21 cellular contexts compared by ENCODE assay signal in genomic region chr4:79338148-79338547, GRCh38. TPM values are rescaled to one million over a fixed set of nuclear protein-coding genes. Genes with fewer than 3 reads are reported as not detected.
DNase-seq lines count a peak whose midpoint lies in the region; ATAC-seq, FAIRE-seq and TF ChIP-seq lines count a peak whose summit lies in the region.
"Had no signal": no experiment of that assay in that cellular context is flagged by ENCODE, and none has a peak within 500 bp of the region (broad histone marks: within the 10 kb centered on the region; RNA-seq: fewer than 3 reads in every experiment).

No MANE protein-coding gene starts in this region.

- no peak for TF ChIP-seq POLR2A in GM12891 (IDR thresholded peaks at IDR 0.05; ENCODE audit: low read depth, low read length)

- no peak overlapping the region for H3K27ac ChIP-seq in WERI-Rb-1
- H3K27ac ChIP-seq: thoracic aorta had no signal

- no peak overlapping the region for H3K4me3 ChIP-seq in WERI-Rb-1 (ENCODE audit: low read depth, low read length)
- H3K4me3 ChIP-seq: mucosa of descending colon, thoracic aorta had no signal

- no peaks in the 10 kb centered on the region for H3K9me3 ChIP-seq in WERI-Rb-1 (ENCODE audit: severe bottlenecking)

- peak; percentile 26 for FAIRE-seq in GM12891 (lab: Jason Lieb, UNC)
- FAIRE-seq: bronchial epithelial cell had no signal

- no peak for DNase-seq in GM12891 (ENCODE audit: insufficient read length, low spot score)
- no peak for DNase-seq in WERI-Rb-1
- DNase-seq in Ammon's horn (ENCODE audit: low spot score), result no peak
- no peak for DNase-seq in foreskin melanocyte
- DNase-seq: activated naive CD8-positive, alpha-beta T cell treated with anti-CD3 and anti-CD28 coated beads, Interleukin-2, amount 10 ng/mL, durations not matched to agents 7 days and 5 days; CD4-positive, alpha-beta memory T cell; hippocampal formation; left cardiac atrium; mucosa of descending colon; NCI-H187 treated with DMSO at 0.1 percent for 48 hours; NCI-H774; nucleus accumbens; stimulated activated CD4-positive, alpha-beta T cell treated with anti-CD3 and anti-CD28 coated beads, Interleukin-4, amount 100 ng/mL, for 24 hours; T-cell had no signal

- H3K36me3 ChIP-seq in WERI-Rb-1, result no peaks in the 10 kb centered on the region
- H3K36me3 ChIP-seq: thoracic aorta had no signal

- TF ChIP-seq CTCF in WERI-Rb-1 (IDR thresholded peaks at IDR 0.05; ENCODE audit: low read depth, low read length), result no peak

- no peaks in the 10 kb centered on the region for H3K27me3 ChIP-seq in WERI-Rb-1 (ENCODE audit: insufficient read depth, low read depth, severe bottlenecking)

- ATAC-seq in GM19025 (IDR thresholded peaks at IDR 0.05; ENCODE audit: low read depth, unreplicated experiment) (peak; percentile 58), HG02759 (IDR thresholded peaks at IDR 0.05; ENCODE audit: unreplicated experiment) (peak; percentile 53), HG03565 (IDR thresholded peaks at IDR 0.05; ENCODE audit: unreplicated experiment) (peak; percentile 82), HG03135 (IDR thresholded peaks at IDR 0.05; ENCODE audit: unreplicated experiment) (no peak)
- ATAC-seq: activated CD4-positive, CD25-positive, alpha-beta regulatory T cell treated with anti-CD3 and anti-CD28 coated beads, Interleukin-2, amount 50 U/mL, for 24 hours; left cardiac atrium; mucosa of descending colon; T-cell had no signal

TF ChIP-seq in GM12891, 5 proteins besides CTCF, POLR2A, EP300 and RAD21:
- TF ChIP-seq SPI1 (IDR thresholded peaks at IDR 0.05; ENCODE audit: low read depth, low read length) (peak; percentile 82), TAF1 (IDR thresholded peaks at IDR 0.05; ENCODE audit: low read depth, low read length) (no peak)
TF ChIP-seq in GM12891: peak in this region for 1.

RNA-seq across cellular contexts. Expression of gene NAA11, which starts 12.3 kb away (rescaled TPM):
- not detected for polyA plus RNA-seq in GM12891 (2012; ENCODE audit: low read depth, missing spikeins)
- polyA plus RNA-seq: CD4-positive, alpha-beta memory T cell had no signal
